Comparison of ENCODE assay signal across 9 cellular contexts in genomic region chr2:9852881-9853280, GRCh38.
"Had no signal": no experiment of that assay in that cellular context is flagged by ENCODE, and none has a peak within 500 bp of the region (broad histone marks: within the 10 kb centered on the region; RNA-seq: fewer than 3 reads in every experiment).

No MANE protein-coding gene starts in this region.

- H3K27ac Mint-ChIP-seq: HFFc6 had no signal

- H2AFZ ChIP-seq: GM23248 had no signal

- H3K4me2 ChIP-seq: KMS-11 had no signal

- H3K4me3 Mint-ChIP-seq: HFFc6 had no signal

- H3K27ac ChIP-seq: GM23248, KMS-11 had no signal

- FAIRE-seq: HTR-8/SVneo had no signal

- DNase-seq: GM23248, GOT3, H7, HFFc6, KBM-7 had no signal

- H3K9ac ChIP-seq: GM23248, KMS-11 had no signal

- ATAC-seq: HCT116 had no signal

- H3K4me3 ChIP-seq: GM23248, HAP-1 had no signal
